In the genomic region with DNA sequence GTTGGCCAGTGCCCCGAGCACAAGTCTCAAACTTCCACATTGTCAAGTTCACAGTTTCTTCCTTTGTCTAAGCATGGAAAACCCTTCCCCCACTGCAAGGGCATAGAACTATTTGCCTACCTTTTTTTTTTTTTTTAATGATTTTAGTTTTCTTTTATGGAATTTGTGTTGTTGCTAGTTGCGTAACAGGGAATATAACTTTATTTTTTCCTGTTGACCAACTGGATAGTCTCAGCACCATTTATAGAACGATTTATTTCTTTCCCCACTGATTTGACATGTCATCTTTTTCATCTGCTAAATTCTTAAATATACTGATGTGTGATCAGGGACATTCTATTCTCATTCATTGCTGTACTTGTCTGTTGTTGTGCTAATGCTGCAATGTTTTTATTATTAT, we compare ENCODE assay signal across 7 cellular contexts.
"Had no signal": no experiment of that assay in that cellular context is flagged by ENCODE, and none has a peak within 500 bp of the region (broad histone marks: within the 10 kb centered on the region; RNA-seq: fewer than 3 reads in every experiment).

No MANE protein-coding gene starts in this region.

- H3K27ac ChIP-seq: GM23248 had no signal

- FAIRE-seq: H54, HTR-8/SVneo had no signal

- H3K9ac ChIP-seq: GM23248 had no signal

- H2AFZ ChIP-seq: GM23248 had no signal

- DNase-seq: GM23248, GOT3, H9, HCEC 1CT, KG1 had no signal

- H3K4me3 ChIP-seq: GM23248 had no signal
